ENCODE assay signal across 35 cellular contexts in genomic region chr3:112884678-112885290, GRCh38. TPM values are rescaled to one million over a fixed set of nuclear protein-coding genes. Genes with fewer than 3 reads are reported as not detected.
"Had no signal": no experiment of that assay in that cellular context is flagged by ENCODE, and none has a peak within 500 bp of the region (broad histone marks: within the 10 kb centered on the region; RNA-seq: fewer than 3 reads in every experiment).

No MANE protein-coding gene starts in this region.

- H3K4me1 ChIP-seq: ascending aorta, breast epithelium, colonic mucosa, esophagus squamous epithelium, gastroesophageal sphincter, heart left ventricle had no signal

- H3K36me3 ChIP-seq: ascending aorta, breast epithelium, cardiac muscle cell, colonic mucosa, esophagus squamous epithelium, gastroesophageal sphincter, heart left ventricle had no signal

- H3K27ac ChIP-seq: ascending aorta, breast epithelium, cardiac muscle cell, colonic mucosa, epithelial cell of prostate, esophagus squamous epithelium, gastroesophageal sphincter, heart left ventricle had no signal

- DNase-seq: activated CD4-positive, alpha-beta memory T cell treated with anti-CD3 and anti-CD28 coated beads for 36 hours; activated CD4-positive, alpha-beta T cell treated with anti-CD3 and anti-CD28 coated beads for 36 hours; activated CD4-positive, alpha-beta T cell treated with anti-CD3 and anti-CD28 coated beads, Interleukin-2, amount 10 ng/mL, durations not matched to agents 24 days and 14 days; activated CD4-positive, CD25-positive, alpha-beta regulatory T cell; activated CD4-positive, CD25-positive, alpha-beta regulatory T cell treated with anti-CD3 and anti-CD28 coated beads, Interleukin-2, amount 50 U/mL, for 72 hours; activated CD8-positive, alpha-beta memory T cell treated with anti-CD3 and anti-CD28 coated beads, Interleukin-2, amount 10 ng/mL, durations not matched to agents 7 days and 5 days; activated CD8-positive, alpha-beta memory T cell treated with anti-CD3 and anti-CD28 coated beads, Interleukin-2, amount 50 U/mL, for 4 hours; activated CD8-positive, alpha-beta T cell treated with anti-CD3 and anti-CD28 coated beads, Interleukin-2, amount 10 ng/mL, durations not matched to agents 7 days and 5 days; activated gamma-delta T cell; activated naive CD4-positive, alpha-beta T cell; activated naive CD4-positive, alpha-beta T cell treated with anti-CD3 and anti-CD28 coated beads, Interleukin-2, amount 10 ng/mL, durations not matched to agents 7 days and 5 days; activated naive CD8-positive, alpha-beta T cell treated with anti-CD3 and anti-CD28 coated beads, Interleukin-2, amount 10 ng/mL, durations not matched to agents 7 days and 5 days; activated T-cell treated with anti-CD3 and anti-CD28 coated beads, Interleukin-2, amount 50 U/mL, for 1 hour; activated T-cell treated with anti-CD3 and anti-CD28 coated beads, Interleukin-2, amount 50 U/mL, for 72 hours; central memory CD4-positive, alpha-beta T cell; cerebellar nuclear complex; colonic mucosa; effector CD8-positive, alpha-beta T cell; esophagus squamous epithelium; foreskin melanocyte; heart left ventricle; T-helper 2 cell had no signal

- H3K4me3 ChIP-seq: ascending aorta, breast epithelium, cardiac muscle cell, colonic mucosa, esophagus squamous epithelium, gastroesophageal sphincter, heart left ventricle had no signal

- ATAC-seq: activated CD4-positive, alpha-beta T cell treated with anti-CD3 and anti-CD28 coated beads for 36 hours; activated CD8-positive, alpha-beta memory T cell treated with anti-CD3 and anti-CD28 coated beads, Interleukin-2, amount 10 ng/mL, durations not matched to agents 7 days and 5 days; activated CD8-positive, alpha-beta T cell treated with anti-CD3 and anti-CD28 coated beads, Interleukin-2, amount 10 ng/mL, durations not matched to agents 7 days and 5 days; activated naive CD4-positive, alpha-beta T cell treated with anti-CD3 and anti-CD28 coated beads, Interleukin-2, amount 50 U/mL, for 72 hours; activated T-cell treated with anti-CD3 and anti-CD28 coated beads, Interleukin-2, amount 50 U/mL, for 72 hours; gastroesophageal sphincter; heart left ventricle had no signal

- H3K27me3 ChIP-seq: ascending aorta, breast epithelium, cardiac muscle cell, colonic mucosa, esophagus squamous epithelium, gastroesophageal sphincter, heart left ventricle had no signal

- FAIRE-seq: endometrium, endothelial cell of umbilical vein had no signal

- H3K9me3 ChIP-seq: ascending aorta, breast epithelium, colonic mucosa, esophagus squamous epithelium, gastroesophageal sphincter, heart left ventricle had no signal

RNA-seq across cellular contexts. Expression of gene CD200R1L, which starts 38.1 kb away (rescaled TPM):
- total RNA-seq: activated CD4-positive, alpha-beta memory T cell treated with anti-CD3 and anti-CD28 coated beads for 36 hours; activated CD4-positive, alpha-beta T cell treated with anti-CD3 and anti-CD28 coated beads for 36 hours; activated CD4-positive, alpha-beta T cell treated with anti-CD3 and anti-CD28 coated beads, Interleukin-2, amount 10 ng/mL, durations not matched to agents 24 days and 14 days; activated CD8-positive, alpha-beta memory T cell treated with anti-CD3 and anti-CD28 coated beads for 36 hours; activated CD8-positive, alpha-beta memory T cell treated with anti-CD3 and anti-CD28 coated beads, Interleukin-2, amount 10 ng/mL, durations not matched to agents 7 days and 5 days; activated CD8-positive, alpha-beta T cell treated with anti-CD3 and anti-CD28 coated beads, Interleukin-2, amount 10 ng/mL, durations not matched to agents 7 days and 5 days; activated naive CD4-positive, alpha-beta T cell treated with anti-CD3 and anti-CD28 coated beads, Interleukin-2, amount 50 U/mL, for 72 hours; activated naive CD8-positive, alpha-beta T cell treated with anti-CD3 and anti-CD28 coated beads, Interleukin-2, amount 10 ng/mL, durations not matched to agents 7 days and 5 days; activated T-cell treated with anti-CD3 and anti-CD28 coated beads, Interleukin-2, amount 50 U/mL, for 72 hours; ascending aorta; breast epithelium; cardiac muscle cell; colonic mucosa; dermis microvascular lymphatic vessel endothelial cell; endothelial cell of umbilical vein; esophagus squamous epithelium; fibroblast of lung; fibroblast of villous mesenchyme; gastroesophageal sphincter; heart left ventricle had no signal
- polyA plus RNA-seq: cardiac muscle cell, endothelial cell of umbilical vein, esophagus, fibroblast of lung, heart left ventricle had no signal
